In genomic region chr2:174812037-174812436, GRCh38 we compare ENCODE assay signal across 28 cellular contexts. TPM values are rescaled to one million over a fixed set of nuclear protein-coding genes. Genes with fewer than 3 reads are reported as not detected.
DNase-seq lines count a peak whose midpoint lies in the region; ATAC-seq, FAIRE-seq and TF ChIP-seq lines count a peak whose summit lies in the region.
"Had no signal": no experiment of that assay in that cellular context is flagged by ENCODE, and none has a peak within 500 bp of the region (broad histone marks: within the 10 kb centered on the region; RNA-seq: fewer than 3 reads in every experiment).

No MANE protein-coding gene starts in this region.

- no peak overlapping the region for H2AFZ ChIP-seq in K562 (ENCODE audit: low read depth, low read length)

- H4K20me1 ChIP-seq in BLaER1 = no peaks in the 10 kb centered on the region
- H4K20me1 ChIP-seq in K562 (replicated peaks; ENCODE audit: control insufficient read depth, insufficient read depth, low read length) = no peaks in the 10 kb centered on the region
- H4K20me1 ChIP-seq: BLaER1 treated with 17β-estradiol and CSF1 and Interleukin-3, amounts not matched to agents 10 nM and 100 nM had no signal

- WGBS in K562 (ENCODE audit: insufficient coverage, low coverage, missing lambda C conversion rate) = 4% methylated on average over 7 of the region's 7 CpGs
- 96 to 98% (median 97%) methylated on average over 7 of the region's 7 CpGs for whole genome bisulfite sequencing in small intestine, 3 donors

- H3K79me2 ChIP-seq in K562 (ENCODE audit: control insufficient read depth, insufficient read depth, low read length) = no peaks in the 10 kb centered on the region

- H3K4me3 ChIP-seq in BLaER1 = no peak overlapping the region
- H3K4me3 ChIP-seq in K562 = no peak overlapping the region
- H3K4me3 ChIP-seq in small intestine (ENCODE audit: low read depth in 1 of 2, low read length in 2 of 2) = no peak overlapping the region
- no peak overlapping the region for H3K4me3 ChIP-seq in MG63
- H3K4me3 ChIP-seq: BLaER1 treated with 17β-estradiol and CSF1 and Interleukin-3, amounts not matched to agents 10 nM and 100 nM; GM12878 had no signal

- H3K9ac ChIP-seq in BLaER1 (no peak overlapping the region), K562 (ENCODE audit: insufficient read depth in 1 of 2, low read depth in 2 of 2, low read length in 2 of 2) (no peak overlapping the region)
- H3K9ac ChIP-seq: BLaER1 treated with 17β-estradiol and CSF1 and Interleukin-3, amounts not matched to agents 10 nM and 100 nM had no signal

- FAIRE-seq in GM12892 (lab: Jason Lieb, UNC) (peak; percentile 65), K562 (lab: Jason Lieb, UNC) (no peak), small intestine (lab: Jason Lieb, UNC) (peak; percentile 23)
- FAIRE-seq: GM12878, GM19239 had no signal

- H3K9me1 ChIP-seq in K562 (ENCODE audit: control insufficient read depth, insufficient read depth, low read length) = no peaks in the 10 kb centered on the region

- TF ChIP-seq CTCF in K562 (IDR thresholded peaks at IDR 0.05 in 2 of 3, conservative IDR thresholded peaks at IDR 0.05 in 1 of 3; ENCODE audit: insufficient read depth in 2 of 3, low read depth in 1 of 3, low read length in 3 of 3) = no peak

- no peak overlapping the region for H3K27ac ChIP-seq in BLaER1
- H3K27ac ChIP-seq in K562 (ENCODE audit: extremely low read depth, low read depth, low read length) = no peak overlapping the region
- H3K27ac ChIP-seq in small intestine (ENCODE audit: low read depth in 1 of 2, low read length in 1 of 2) = no peak overlapping the region
- H3K27ac ChIP-seq: BLaER1 treated with 17β-estradiol and CSF1 and Interleukin-3, amounts not matched to agents 10 nM and 100 nM; C4-2B had no signal

- TF ChIP-seq EP300 in K562 (IDR thresholded peaks at IDR 0.05; ENCODE audit: low read length) = no peak

- no peak for TF ChIP-seq POLR2A in GM12892 (IDR thresholded peaks at IDR 0.05; ENCODE audit: low read depth, low read length)
- TF ChIP-seq POLR2A in K562 (conservative IDR thresholded peaks at IDR 0.05) = no peak

- no peak for TF ChIP-seq RAD21 in K562 (CRISPR knock-in tag; conservative IDR thresholded peaks at IDR 0.05 in 1 of 2, IDR thresholded peaks at IDR 0.05 in 1 of 2)

- H3K4me2 ChIP-seq in BLaER1 (peak overlapping the region; percentile 33), K562 (ENCODE audit: insufficient read depth, low read length) (no peak overlapping the region)

- H3K27me3 ChIP-seq in BLaER1 (no peaks in the 10 kb centered on the region), K562 (ENCODE audit: control insufficient read depth in 2 of 2, insufficient read depth in 2 of 2, low read length in 2 of 2) (no peaks in the 10 kb centered on the region; a peak in 1 of 5 replicates), small intestine (ENCODE audit: control insufficient read depth in 2 of 2, insufficient read depth in 2 of 2, low read length in 2 of 2) (no peaks in the 10 kb centered on the region), MG63 (no peaks in the 10 kb centered on the region)
- H3K27me3 ChIP-seq: BE2C; BLaER1 treated with 17β-estradiol and CSF1 and Interleukin-3, amounts not matched to agents 10 nM and 100 nM had no signal

- H3K36me3 ChIP-seq in BLaER1 (no peaks in the 10 kb centered on the region), K562 (ENCODE audit: control insufficient read depth, insufficient read depth, low read length) (no peaks in the 10 kb centered on the region), small intestine (ENCODE audit: control insufficient read depth in 2 of 2, insufficient read depth in 2 of 2, low read length in 2 of 2) (no peaks in the 10 kb centered on the region), MG63 (no peaks in the 10 kb centered on the region)
- H3K36me3 ChIP-seq: BE2C; BLaER1 treated with 17β-estradiol and CSF1 and Interleukin-3, amounts not matched to agents 10 nM and 100 nM had no signal

- POLR2A ChIA-PET in K562 (lab: Yijun Ruan, JAX) = interaction anchor here (1.1 kb wide), 1 partner anchor 14 kb away, joined by 3 read pairs; no protein-coding TSS in a partner anchor

- no peak for ATAC-seq in K562
- ATAC-seq: CD8-positive, alpha-beta T cell; GM12878 had no signal

- H3K4me1 ChIP-seq in BLaER1 = peaks cover 14% of the 10 kb centered on the region
- no peaks in the 10 kb centered on the region for H3K4me1 ChIP-seq in K562 (replicated peaks in 1 of 2; ENCODE audit: control insufficient read depth in 2 of 2, insufficient read depth in 2 of 2, low read length in 2 of 2)
- H3K4me1 ChIP-seq in small intestine (ENCODE audit: control insufficient read depth in 2 of 2, insufficient read depth in 1 of 2, low read depth in 1 of 2, low read length in 1 of 2) = no peaks in the 10 kb centered on the region
- H3K4me1 ChIP-seq: BE2C, Caco-2 had no signal

- in situ Hi-C loops in K562 (cut with MboI) = no loop called here

- intact Hi-C loops in K562 (cut with micrococcal nuclease) = no loop called here

- H3K9me3 ChIP-seq in BLaER1 (no peaks in the 10 kb centered on the region), K562 (replicated peaks; ENCODE audit: control insufficient read depth, insufficient read depth, low read depth, low read length) (no peaks in the 10 kb centered on the region), small intestine (ENCODE audit: control insufficient read depth, low read depth) (no peaks in the 10 kb centered on the region), MG63 (no peaks in the 10 kb centered on the region)
- H3K9me3 ChIP-seq: BE2C; BLaER1 treated with 17β-estradiol and CSF1 and Interleukin-3, amounts not matched to agents 10 nM and 100 nM; Caco-2 had no signal

- CTCF ChIA-PET in K562 (lab: Yijun Ruan, JAX; ENCODE audit: low intra/inter-chr PET ratio) = no interaction called here

- no TSS peak for BruUV-seq in K562 (replicated peaks; lab: Mats Ljungman, UMichigan)

- DNase-seq in GM12892 (ENCODE audit: insufficient read length) (no peak), K562 (ENCODE audit: extremely low read depth in 1 of 4, low spot score in 3 of 4) (no peak), small intestine (no peak), T-helper 2 cell (no peak), MG63 (no peak), D341Med (ENCODE audit: low spot score) (no peak)
- DNase-seq: 8988T; ACHN; BE2C; Caco-2; Calu3; CD4-positive, alpha-beta T cell; CD8-positive, alpha-beta T cell; DMS 273 treated with DMSO at 0.1 percent for 48 hours; DMS153; DMS53; DMS79; DND-41; EL; GDM1 had no signal

TF ChIP-seq in K562, 482 proteins besides CTCF, POLR2A, EP300 and RAD21 (continues in another document):
- TF ChIP-seq POLR2AphosphoS2 (IDR thresholded peaks at IDR 0.05; ENCODE audit: low read length) (no peak), PTTG1 (tag; IDR thresholded peaks at IDR 0.05; ENCODE audit: low read depth) (no peak), FUS (optimal IDR thresholded peaks at IDR 0.05; ENCODE audit: low read depth, low read length) (no peak), RBM17 (IDR thresholded peaks at IDR 0.05; ENCODE audit: borderline replicate concordance, low read depth, low read length) (no peak), CEBPG (CRISPR knock-in tag; IDR thresholded peaks at IDR 0.05) (no peak), CEBPG (tag; conservative IDR thresholded peaks at IDR 0.05 in 1 of 2, IDR thresholded peaks at IDR 0.05 in 1 of 2) (0 out of 4 replicates have a peak, but pooled peaks of 1 of the 2 experiments have one; percentile 8), ZBTB8A (IDR thresholded peaks at IDR 0.05; ENCODE audit: partially characterized antibody) (no peak), COPS2 (conservative IDR thresholded peaks at IDR 0.05) (no peak), ZNF316 (IDR thresholded peaks at IDR 0.05) (no peak), HNRNPL (IDR thresholded peaks at IDR 0.05; ENCODE audit: low read depth, low read length) (no peak), BRF1 (IDR thresholded peaks at IDR 0.05; ENCODE audit: borderline replicate concordance, extremely low read depth, insufficient read length) (no peak)
- TF ChIP-seq, protein P1, sequence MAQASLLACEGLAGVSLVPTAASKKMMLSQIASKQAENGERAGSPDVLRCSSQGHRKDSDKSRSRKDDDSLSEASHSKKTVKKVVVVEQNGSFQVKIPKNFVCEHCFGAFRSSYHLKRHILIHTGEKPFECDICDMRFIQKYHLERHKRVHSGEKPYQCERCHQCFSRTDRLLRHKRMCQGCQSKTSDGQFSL (CRISPR knock-in tag; IDR thresholded peaks at IDR 0.05) = no peak
- TF ChIP-seq, protein P1 (tag; IDR thresholded peaks at IDR 0.05) = no peak

RNA-seq across cellular contexts. Expression of gene CHRNA1, which starts 47.8 kb away (rescaled TPM):
- polyA plus RNA-seq in GM12892 (2012; ENCODE audit: missing spikeins) = not detected
- not detected in 2 replicates for total RNA-seq in K562 (2011; cell fraction: chromatin; rRNA removed; ENCODE audit: low replicate concordance)
- total RNA-seq in K562 (2011; cell fraction: nucleolus; rRNA removed) = not detected in 2 replicates
- total RNA-seq in K562 (2011; cell fraction: nucleoplasm; rRNA removed) = not detected in 2 replicates
- not detected in 2 replicates for total RNA-seq in K562 (2014; rRNA removed)
- total RNA-seq in K562 (2014; rRNA removed; fragmentation: Illumina TruSeq; extraction: Trizol) = not detected in 2 replicates
- total RNA-seq in K562 (2015; rRNA removed; fragmentation: Illumina TruSeq; extraction: Trizol) = not detected in 2 replicates
- not detected in 2 replicates for total RNA-seq in K562 (2021)
- polyA plus RNA-seq in K562 (2011; rRNA removed) = not detected in 2 replicates
- polyA plus RNA-seq in K562 (2011; cell fraction: cytosol; rRNA removed) = not detected in 2 replicates
- not detected in 2 replicates for polyA plus RNA-seq in K562 (2011; cell fraction: nucleus; rRNA removed)
- polyA plus RNA-seq in K562 (2012) = not detected in 2 replicates
- not detected in 2 replicates for polyA plus RNA-seq in K562 (2014; fragmentation: Illumina TruSeq; extraction: Trizol)
- not detected for polyA plus RNA-seq in K562 (2014; fragmentation: Nextera tagmentation; extraction: Ambion mirVana)
- not detected in 2 replicates for polyA plus RNA-seq in K562 (2014; rRNA removed)
- polyA minus RNA-seq in K562 (2011; rRNA and poly(A)+ RNA removed) = not detected in 2 replicates
- not detected in 2 replicates for polyA minus RNA-seq in K562 (2011; cell fraction: cytosol; rRNA and poly(A)+ RNA removed)
- polyA minus RNA-seq in K562 (2011; cell fraction: nucleus; rRNA and poly(A)+ RNA removed) = not detected in 2 replicates
- polyA plus RNA-seq in small intestine = under 1 TPM in 1 of 3 donors, not detected in 2; 0.27 TPM
- not detected in 2 replicates for total RNA-seq in MG63 (2014; rRNA removed; shearing (Covaris generic); ENCODE audit: low replicate concordance)
- total RNA-seq: A673, Caco-2, Calu3, Daoy, G401, GM12878 had no signal
